ENCODE assay signal across 8 cellular contexts in genomic region chr19:45613926-45614725, GRCh38. TPM values are rescaled to one million over a fixed set of nuclear protein-coding genes. Genes with fewer than 3 reads are reported as not detected.
DNase-seq lines count a peak whose midpoint lies in the region; ATAC-seq and TF ChIP-seq lines count a peak whose summit lies in the region.

No MANE protein-coding gene starts in this region.

- TF ChIP-seq CTCF in A673 (conservative IDR thresholded peaks at IDR 0.05; ENCODE audit: low read depth, low read length) (no peak), uterus (IDR thresholded peaks at IDR 0.05) (no peak)

- H2AFZ ChIP-seq in mesenchymal stem cell (ENCODE audit: low read depth, low read length), result no peak overlapping the region

- H3K18ac ChIP-seq in mesenchymal stem cell (ENCODE audit: low read depth in 1 of 2, low read length in 2 of 2), result peak overlapping the region in 1 of 2 experiments; percentile 6

- H2BK12ac ChIP-seq in mesenchymal stem cell (ENCODE audit: low read length in 2 of 2), result no peak overlapping the region

- peak; percentile 79 for DNase-seq in A673 (ENCODE audit: low spot score)
- DNase-seq in NCI-H2196 treated with DMSO at 0.1 percent for 48 hours (lab: John Stamatoyannopoulos, UW; ENCODE audit: unreplicated experiment), result peak; percentile 27
- peak; percentile 90 for DNase-seq in astrocyte of the hippocampus (ENCODE audit: low read depth, low spot score)
- DNase-seq in mesenchymal stem cell, result peak; percentile 96
- DNase-seq in uterus, result peak in 1 of 2 donors; percentile 28
- DNase-seq in NCI-H446 treated with DMSO at 0.1 percent for 48 hours (lab: John Stamatoyannopoulos, UW), result no peak

- H3K27ac ChIP-seq in A673 (ENCODE audit: low read depth, low read length, poor library complexity, severe bottlenecking) (no peak overlapping the region), mesenchymal stem cell (ENCODE audit: low read length, poor library complexity, severe bottlenecking) (peak overlapping the region; percentile 49), uterus (peak overlapping the region; percentile 49 to 79)

- H2BK120ac ChIP-seq in mesenchymal stem cell (ENCODE audit: low read depth, low read length), result no peak overlapping the region

- peak in 1 of 2 donors; percentile 62 for TF ChIP-seq POLR2A in uterus (IDR thresholded peaks at IDR 0.05)

- no peak overlapping the region for H4K8ac ChIP-seq in mesenchymal stem cell (ENCODE audit: low read length)

- no TSS peak for BruUV-seq in A673 (replicated peaks; lab: Mats Ljungman, UMichigan)

- H3K14ac ChIP-seq in mesenchymal stem cell (ENCODE audit: low read length in 2 of 2), result no peak overlapping the region

- 51% methylated on average over 10 of the region's 10 CpGs for WGBS in mesenchymal stem cell

- H3K4me3 ChIP-seq in A673 (ENCODE audit: low read depth, low read length, poor library complexity, severe bottlenecking), result no peak overlapping the region
- H3K4me3 ChIP-seq in mesenchymal stem cell (ENCODE audit: insufficient read depth in 1 of 2, low read depth in 1 of 2, low read length in 2 of 2), result peak overlapping the region in 1 of 2 experiments; percentile 33
- H3K4me3 ChIP-seq in uterus, result no peak overlapping the region

- H3K4me1 ChIP-seq in A673 (ENCODE audit: insufficient read depth, low read length, poor library complexity, severe bottlenecking) (peaks cover 16% of the 10 kb centered on the region), mesenchymal stem cell (ENCODE audit: control insufficient read depth, insufficient read depth, low read depth, low read length) (peaks cover 13% of the 10 kb centered on the region), uterus (no peaks in the 10 kb centered on the region)

- CTCF ChIA-PET in A673 (lab: Charles Lee), result no interaction called here

- intact Hi-C loops in A673 (cut with micrococcal nuclease; ENCODE audit: unreplicated experiment), result no loop called here
- intact Hi-C loops in uterus (cut with DNase I; ENCODE audit: low total_unique reads), result no loop called here

- H3K27me3 ChIP-seq in A673 (replicated peaks; ENCODE audit: insufficient read depth, low read depth, low read length, poor library complexity), result no peaks in the 10 kb centered on the region
- no peaks in the 10 kb centered on the region for H3K27me3 ChIP-seq in mesenchymal stem cell (ENCODE audit: control insufficient read depth in 1 of 2, insufficient read depth in 1 of 2, low read length in 2 of 2)
- H3K27me3 ChIP-seq in uterus, result no peaks in the 10 kb centered on the region

- peak overlapping the region; percentile 5 for H3K9ac ChIP-seq in mesenchymal stem cell (ENCODE audit: low read length)

- H3K23ac ChIP-seq in mesenchymal stem cell (ENCODE audit: low read length in 2 of 2), result no peak overlapping the region

- H4K91ac ChIP-seq in mesenchymal stem cell (ENCODE audit: low read length), result peak overlapping the region; percentile 64

- POLR2A ChIA-PET in A673 (lab: Charles Lee; ENCODE audit: low non-redundant PET), result no interaction called here

- H2AK5ac ChIP-seq in mesenchymal stem cell (ENCODE audit: low read length, severe bottlenecking), result no peak overlapping the region

- no peak overlapping the region for H2BK15ac ChIP-seq in mesenchymal stem cell (ENCODE audit: low read depth, poor library complexity, severe bottlenecking)

- H3K36me3 ChIP-seq in A673 (ENCODE audit: insufficient read depth, low read length, poor library complexity, severe bottlenecking), result peaks cover 5% of the 10 kb centered on the region
- H3K36me3 ChIP-seq in mesenchymal stem cell (ENCODE audit: control insufficient read depth in 1 of 2, insufficient read depth in 2 of 2, low read depth in 1 of 2, low read length in 2 of 2), result peaks cover 57 to 70% of the 10 kb centered on the region in 2 experiments
- no peaks in the 10 kb centered on the region for H3K36me3 ChIP-seq in uterus

- no peak overlapping the region for H3K4me2 ChIP-seq in mesenchymal stem cell (ENCODE audit: low read length, poor library complexity, severe bottlenecking)

- ATAC-seq in GM18867 (IDR thresholded peaks at IDR 0.05; ENCODE audit: unreplicated experiment) (peak; percentile 52), HG02970 (IDR thresholded peaks at IDR 0.05; ENCODE audit: low FRiP score, unreplicated experiment) (no peak)

- H3K9me3 ChIP-seq in A673 (ENCODE audit: low read depth, low read length, poor library complexity, severe bottlenecking) (no peaks in the 10 kb centered on the region), mesenchymal stem cell (ENCODE audit: control insufficient read depth, low read length) (no peaks in the 10 kb centered on the region), uterus (no peaks in the 10 kb centered on the region)

- H3K79me1 ChIP-seq in mesenchymal stem cell (replicated peaks; ENCODE audit: low read length, poor library complexity, severe bottlenecking), result peaks cover 3% of the 10 kb centered on the region

- no peak overlapping the region for H2BK5ac ChIP-seq in mesenchymal stem cell (ENCODE audit: low read depth, low read length, poor library complexity, severe bottlenecking)

- H3K4ac ChIP-seq in mesenchymal stem cell (ENCODE audit: low read depth in 1 of 2, low read length in 2 of 2), result no peak overlapping the region

RNA-seq across cellular contexts. Expression of gene GPR4, which starts 12.1 kb away (rescaled TPM):
- not detected in 2 replicates for total RNA-seq in A673 (2021)
- 0.73 TPM for polyA plus RNA-seq in mesenchymal stem cell (2013, experiment 1 of 2)
- 0.77 TPM for polyA plus RNA-seq in mesenchymal stem cell (2013, experiment 2 of 2)
- 10 to 100 TPM in 1 of 4 donors, 1 to 10 TPM in 2, under 1 TPM in 1; 0.62 to 13.5 (median 6.6) TPM for total RNA-seq in uterus

RNA-seq across cellular contexts. Expression of gene EML2, which starts 25.1 kb away (rescaled TPM):
- total RNA-seq in A673 (2021) (17.0 and 21.0 TPM in 2 replicates), uterus (10 to 100 TPM in 2 of 4 donors, 1 to 10 TPM in 2; 1.2 to 18.4 (median 11.6) TPM)
- 13.5 TPM for polyA plus RNA-seq in mesenchymal stem cell (2013, experiment 1 of 2)
- polyA plus RNA-seq in mesenchymal stem cell (2013, experiment 2 of 2), result 13.8 TPM

RNA-seq across cellular contexts. Expression of gene OPA3, which starts 29.5 kb away (rescaled TPM):
- total RNA-seq in A673 (2021), result 13.5 and 15.2 TPM in 2 replicates
- polyA plus RNA-seq in mesenchymal stem cell (2013, experiment 1 of 2), result 13.4 TPM
- polyA plus RNA-seq in mesenchymal stem cell (2013, experiment 2 of 2), result 13.7 TPM
- 1 to 10 TPM; 2.8 to 9.1 (median 5.1) TPM for total RNA-seq in uterus

RNA-seq across cellular contexts. Expression of gene GIPR, which starts 53.9 kb away (rescaled TPM):
- 0.45 and 1.0 TPM in 2 replicates for total RNA-seq in A673 (2021)
- 6.2 TPM for polyA plus RNA-seq in mesenchymal stem cell (2013, experiment 1 of 2)
- 5.2 TPM for polyA plus RNA-seq in mesenchymal stem cell (2013, experiment 2 of 2)
- total RNA-seq in uterus, result under 1 TPM in 1 of 4 donors, not detected in 3; 0.98 TPM
